Comparison of ENCODE assay signal across 11 cellular contexts in the genomic region with DNA sequence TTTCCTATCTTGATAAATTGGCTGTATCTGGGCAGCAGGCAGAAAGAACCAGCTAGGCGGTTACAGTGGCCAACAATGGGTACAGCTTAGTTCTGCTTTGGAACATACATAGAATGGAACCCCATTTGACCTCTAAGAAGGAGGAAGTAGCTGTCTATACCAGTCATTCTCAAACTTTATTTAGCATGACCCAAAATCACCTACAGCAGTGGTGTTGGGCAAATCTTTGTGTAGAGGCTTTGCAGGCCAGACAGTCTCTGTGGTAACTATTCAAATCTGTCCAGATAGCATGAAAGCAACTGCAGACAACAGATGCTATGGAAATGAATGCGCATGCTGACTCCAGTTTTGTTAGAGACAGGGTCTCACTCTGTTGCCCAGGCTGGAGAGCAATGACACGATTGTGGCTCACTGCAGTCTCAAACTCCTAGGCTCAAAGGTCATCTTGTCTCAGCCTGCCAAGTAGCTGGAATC. TPM values are rescaled to one million over a fixed set of nuclear protein-coding genes. Genes with fewer than 3 reads are reported as not detected.
A peak's percentile ranks its signal among the peaks of the same experiment; 100 is the strongest.
DNase-seq lines count a peak whose midpoint lies in the region; ATAC-seq, FAIRE-seq and TF ChIP-seq lines count a peak whose summit lies in the region.
"Had no signal": no experiment of that assay in that cellular context is flagged by ENCODE, and none has a peak within 500 bp of the region (broad histone marks: within the 10 kb centered on the region; RNA-seq: fewer than 3 reads in every experiment).

No MANE protein-coding gene starts in this region.

- H3K27ac ChIP-seq in right cardiac atrium (ENCODE audit: low read length): no peak overlapping the region
- H3K27ac ChIP-seq in upper lobe of right lung: no peak overlapping the region

- H3K4me3 ChIP-seq in right cardiac atrium (ENCODE audit: low read length) (no peak overlapping the region), upper lobe of right lung (no peak overlapping the region)

- ATAC-seq in Right ventricle myocardium inferior: peak; percentile 78
- no peak for ATAC-seq in right cardiac atrium
- ATAC-seq in HG02981 (IDR thresholded peaks at IDR 0.05; ENCODE audit: unreplicated experiment): peak; percentile 60
- peak; percentile 85 for ATAC-seq in upper lobe of right lung

- H3K36me3 ChIP-seq in upper lobe of right lung: no peaks in the 10 kb centered on the region
- H3K36me3 ChIP-seq: Peyer's patch had no signal

- WGBS in right cardiac atrium: 88% methylated on average over 3 of the region's 3 CpGs

- H3K9me3 ChIP-seq in right cardiac atrium (ENCODE audit: control insufficient read depth, low read length) (no peaks in the 10 kb centered on the region), upper lobe of right lung (peaks cover 5% of the 10 kb centered on the region)
- H3K9me3 ChIP-seq: Peyer's patch had no signal

- TF ChIP-seq CTCF in upper lobe of right lung (IDR thresholded peaks at IDR 0.05): no peak

- H3K27me3 ChIP-seq in right cardiac atrium (ENCODE audit: control insufficient read depth, insufficient read depth) (no peaks in the 10 kb centered on the region), upper lobe of right lung (no peaks in the 10 kb centered on the region)
- H3K27me3 ChIP-seq: Peyer's patch had no signal

- DNase-seq in Right ventricle myocardium inferior (ENCODE audit: missing footprints) (no peak), right cardiac atrium (no peak), RPMI8226 (peak; percentile 28), upper lobe of right lung (no peak), NCI-H510A treated with DMSO at 0.1 percent for 48 hours (lab: John Stamatoyannopoulos, UW) (no peak), activated T-cell treated with anti-CD3 and anti-CD28 coated beads for 4 hours (no peak), HTR-8/SVneo (ENCODE audit: insufficient read length, low spot score) (no peak)

- intact Hi-C loops in Right ventricle myocardium inferior (cut with DNase I): no loop called here
- intact Hi-C loops in right cardiac atrium (cut with DNase I): no loop called here
- intact Hi-C loops in upper lobe of right lung (cut with DNase I): no loop called here

- FAIRE-seq in HTR-8/SVneo (lab: Jason Lieb, UNC): no peak
- FAIRE-seq: colon had no signal

- H3K4me1 ChIP-seq in right cardiac atrium (ENCODE audit: control insufficient read depth, insufficient read depth, low read length) (no peaks in the 10 kb centered on the region), upper lobe of right lung (no peaks in the 10 kb centered on the region)
- H3K4me1 ChIP-seq: Peyer's patch had no signal

RNA-seq across cellular contexts. Expression of gene KCNC3, which starts 12.0 kb away (rescaled TPM):
- 1.7 TPM for total RNA-seq in Right ventricle myocardium inferior
- total RNA-seq in right cardiac atrium: 1 to 10 TPM; 3.0 to 6.1 (median 4.9) TPM
- polyA plus RNA-seq in right cardiac atrium: 3.3 TPM
- 12.8 TPM for total RNA-seq in upper lobe of right lung
- polyA plus RNA-seq: AG04450 had no signal

RNA-seq across cellular contexts. Expression of gene NAPSA, which starts 24.3 kb away (rescaled TPM):
- total RNA-seq in Right ventricle myocardium inferior (0.27 TPM), right cardiac atrium (under 1 TPM in 3 of 4 donors, not detected in 1; 0.43 to 0.84 (median 0.56) TPM), upper lobe of right lung (1,895 TPM)
- 0.72 TPM for polyA plus RNA-seq in right cardiac atrium

RNA-seq across cellular contexts. Expression of gene NR1H2, which starts 35.1 kb away (rescaled TPM):
- total RNA-seq in Right ventricle myocardium inferior (69.5 TPM), right cardiac atrium (10 to 100 TPM; 68.3 to 74.5 (median 70.2) TPM), upper lobe of right lung (101 TPM)
- 80.9 TPM for polyA plus RNA-seq in right cardiac atrium

RNA-seq across cellular contexts. Expression of gene POLD1, which starts 43.0 kb away (rescaled TPM):
- total RNA-seq in Right ventricle myocardium inferior (10.8 TPM), right cardiac atrium (10 to 100 TPM in 3 of 4 donors, 1 to 10 TPM in 1; 9.0 to 12.5 (median 11.6) TPM), upper lobe of right lung (34.4 TPM)
- polyA plus RNA-seq in right cardiac atrium: 8.7 TPM

Comparison
In these comparisons a context has a peak if more than half of its experiments do, and no peak if none do; other contexts are left out.
1. ATAC-seq: peak in Right ventricle myocardium inferior (single experiment), HG02981 (single experiment) and upper lobe of right lung (single experiment); none in right cardiac atrium (0 of 2).
2. RNA of gene NAPSA, which starts 24.3 kb away (total RNA-seq): 1,895 TPM in upper lobe of right lung (single experiment); 0.43 to 0.84 TPM in right cardiac atrium and 0.27 TPM in Right ventricle myocardium inferior (single experiment); every median in the first group is over 1,000 times any median in the second.